In the genomic region with DNA sequence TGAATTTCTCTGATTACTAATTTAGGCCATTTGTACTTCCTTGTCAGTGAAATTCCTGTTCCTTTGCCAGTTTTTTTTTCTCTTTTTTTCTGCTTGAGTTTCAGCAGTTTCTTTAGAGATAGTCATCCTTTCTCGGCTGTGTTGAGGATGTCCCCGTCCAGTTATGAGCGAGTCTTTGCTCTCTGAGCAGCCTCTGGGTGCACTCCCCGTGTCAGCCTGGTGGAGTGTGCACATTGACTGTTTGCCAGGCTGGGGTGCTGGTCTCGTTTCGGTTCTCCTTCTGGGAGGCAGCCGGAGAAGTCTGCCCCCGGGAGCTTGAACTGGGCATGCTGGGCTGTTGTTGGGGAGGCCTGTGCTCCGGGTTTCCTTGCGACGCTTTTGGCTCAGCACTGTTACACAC, we compare ENCODE assay signal across 1 cellular context.
TF ChIP-seq lines count a peak whose summit lies in the region.

No MANE protein-coding gene starts in this region.

TF ChIP-seq in HepG2, 621 proteins besides CTCF, POLR2A, EP300 and RAD21 (continued from another document):
- TF ChIP-seq ARID5B (CRISPR knock-in tag; IDR thresholded peaks at IDR 0.05) (no peak), IRF2 (CRISPR knock-in tag; IDR thresholded peaks at IDR 0.05) (no peak), HNRNPK (IDR thresholded peaks at IDR 0.05; ENCODE audit: low read depth, low read length, poor library complexity, severe bottlenecking) (no peak), ZNF3 (CRISPR knock-in tag; IDR thresholded peaks at IDR 0.05) (no peak), ZMYM2 (CRISPR knock-in tag; IDR thresholded peaks at IDR 0.05) (no peak), MEIS1 (CRISPR knock-in tag; IDR thresholded peaks at IDR 0.05; ENCODE audit: borderline replicate concordance) (no peak)
